Comparison of ENCODE assay signal across 8 cellular contexts in genomic region chr14:100375273-100375962, GRCh38. TPM values are rescaled to one million over a fixed set of nuclear protein-coding genes. Genes with fewer than 3 reads are reported as not detected.
DNase-seq lines count a peak whose midpoint lies in the region; ATAC-seq and TF ChIP-seq lines count a peak whose summit lies in the region.

No MANE protein-coding gene starts in this region.

- H3K4me3 ChIP-seq in RWPE2 (ENCODE audit: severe bottlenecking) (peak overlapping the region; percentile 86), left ventricle myocardium inferior (peak overlapping the region; percentile 83), retinal pigment epithelial cell (ENCODE audit: low read length) (peak overlapping the region; percentile 80)

- DNase-seq in Ammon's horn (ENCODE audit: low spot score): peak; percentile 37
- peak; percentile 90 for DNase-seq in RWPE2 (ENCODE audit: low spot score)
- DNase-seq in activated naive CD8-positive, alpha-beta T cell treated with anti-CD3 and anti-CD28 coated beads, Interleukin-2, amount 50 U/mL, for 16 hours (ENCODE audit: low read depth, low spot score): peak; percentile 83
- peak; percentile 79 for DNase-seq in left ventricle myocardium inferior
- DNase-seq in retinal pigment epithelial cell (ENCODE audit: low read depth): peak; percentile 62
- DNase-seq in NCI-H774 (lab: John Stamatoyannopoulos, UW): no peak

- TF ChIP-seq POLR2A in GM19099 (IDR thresholded peaks at IDR 0.05; ENCODE audit: extremely low read depth, insufficient read length, low read depth): peak; percentile 74

- H3K9me3 ChIP-seq in RWPE2 (ENCODE audit: severe bottlenecking) (no peaks in the 10 kb centered on the region), left ventricle myocardium inferior (replicated peaks) (no peaks in the 10 kb centered on the region)

- H3K4me1 ChIP-seq in RWPE2 (ENCODE audit: insufficient read depth, poor library complexity, severe bottlenecking) (peaks cover 15% of the 10 kb centered on the region), left ventricle myocardium inferior (peaks cover 59% of the 10 kb centered on the region)

- intact Hi-C loops in left ventricle myocardium inferior (cut with micrococcal nuclease): loop anchor here (10.0 kb wide), 1 partner anchor 91 kb away; no protein-coding TSS in a partner anchor

- peaks cover 40% of the 10 kb centered on the region for H3K36me3 ChIP-seq in RWPE2 (ENCODE audit: low read depth)
- peaks cover 6% of the 10 kb centered on the region for H3K36me3 ChIP-seq in left ventricle myocardium inferior

- H3K27me3 ChIP-seq in RWPE2 (ENCODE audit: insufficient read depth, poor library complexity, severe bottlenecking) (no peaks in the 10 kb centered on the region), left ventricle myocardium inferior (ENCODE audit: low read depth) (no peaks in the 10 kb centered on the region)

- ATAC-seq in HG03342 (IDR thresholded peaks at IDR 0.05; ENCODE audit: unreplicated experiment) (peak; percentile 27), RWPE2 (ENCODE audit: low read depth) (peak; percentile 30)

- TF ChIP-seq CTCF in RWPE2 (IDR thresholded peaks at IDR 0.05; ENCODE audit: poor library complexity, severe bottlenecking): no peak
- TF ChIP-seq CTCF in left ventricle myocardium inferior (IDR thresholded peaks at IDR 0.05; ENCODE audit: borderline replicate concordance): no peak
- no peak for TF ChIP-seq CTCF in retinal pigment epithelial cell (conservative IDR thresholded peaks at IDR 0.05; ENCODE audit: low read depth, low read length)

- peak overlapping the region; percentile 67 for H3K27ac ChIP-seq in RWPE2 (ENCODE audit: poor library complexity, severe bottlenecking)
- H3K27ac ChIP-seq in left ventricle myocardium inferior (replicated peaks): peak overlapping the region; percentile 96

RNA-seq across cellular contexts. Expression of gene WDR25, which starts 0.9 kb away (rescaled TPM):
- total RNA-seq in left ventricle myocardium inferior: 5.4 TPM

RNA-seq across cellular contexts. Expression of gene SLC25A47, which starts 52.3 kb away (rescaled TPM):
- total RNA-seq in left ventricle myocardium inferior: not detected
